In genomic region chr1:109906160-109906838, GRCh38 we compare ENCODE assay signal across 9 cellular contexts. TPM values are rescaled to one million over a fixed set of nuclear protein-coding genes. Genes with fewer than 3 reads are reported as not detected.
DNase-seq lines count a peak whose midpoint lies in the region; ATAC-seq and TF ChIP-seq lines count a peak whose summit lies in the region.
"Had no signal": no experiment of that assay in that cellular context is flagged by ENCODE, and none has a peak within 500 bp of the region (broad histone marks: within the 10 kb centered on the region; RNA-seq: fewer than 3 reads in every experiment).

No MANE protein-coding gene starts in this region.

- H3K9me3 Mint-ChIP-seq in neural crest cell (no peaks in the 10 kb centered on the region), mesothelial cell of epicardium (no peaks in the 10 kb centered on the region)

- no peak overlapping the region for H3K4me3 ChIP-seq in prostate gland
- H3K4me3 ChIP-seq: A549 had no signal

- intact Hi-C loops in prostate gland (cut with DNase I), result no loop called here

- no peak for TF ChIP-seq POLR2A in prostate gland (IDR thresholded peaks at IDR 0.05)

- H3K4me3 Mint-ChIP-seq in neural crest cell, result peak overlapping the region; percentile 25
- H3K4me3 Mint-ChIP-seq in mesothelial cell of epicardium, result no peak overlapping the region

- no peak overlapping the region for H3K27ac Mint-ChIP-seq in neural crest cell (ENCODE audit: unreplicated experiment)
- no peak overlapping the region for H3K27ac Mint-ChIP-seq in mesothelial cell of epicardium

- peak; percentile 61 for DNase-seq in NK-92 treated with Interleukin-12 subunit alpha and Interleukin-12 subunit beta, amount 100 ng/mL, for 24 hours (lab: John Stamatoyannopoulos, UW)
- DNase-seq in NK-92 (lab: John Stamatoyannopoulos, UW; ENCODE audit: unreplicated experiment), result no peak
- DNase-seq in activated CD4-positive, alpha-beta T cell treated with anti-CD3 and anti-CD28 coated beads, Interleukin-2, amount 50 U/mL, for 24 hours (ENCODE audit: low read depth in 1 of 2, low spot score in 1 of 2), result peak; percentile 22 to 57
- no peak for DNase-seq in neural crest cell (ENCODE audit: low read depth, low spot score)
- no peak for DNase-seq in prostate gland (ENCODE audit: low spot score)
- DNase-seq in mesothelial cell of epicardium (ENCODE audit: low spot score in 2 of 2, unreplicated experiment in 2 of 2), result no peak
- DNase-seq in dedifferentiated amniotic fluid mesenchymal stem cell (ENCODE audit: extremely low spot score), result no peak

- peak; percentile 91 for ATAC-seq in HG03442 (IDR thresholded peaks at IDR 0.05; ENCODE audit: unreplicated experiment)
- ATAC-seq: A549 had no signal

- no peaks in the 10 kb centered on the region for H3K9me3 ChIP-seq in prostate gland
- H3K9me3 ChIP-seq: A549 had no signal

- H3K27me3 Mint-ChIP-seq in neural crest cell (ENCODE audit: low read depth) (peaks cover 18% of the 10 kb centered on the region), mesothelial cell of epicardium (ENCODE audit: low read depth) (no peaks in the 10 kb centered on the region)

- no peaks in the 10 kb centered on the region for H3K4me1 ChIP-seq in prostate gland (replicated peaks)

- H3K4me1 Mint-ChIP-seq in neural crest cell (peaks cover 44% of the 10 kb centered on the region), mesothelial cell of epicardium (peaks cover 17% of the 10 kb centered on the region)

- H3K36me3 Mint-ChIP-seq in neural crest cell (ENCODE audit: low read depth), result no peaks in the 10 kb centered on the region
- H3K36me3 Mint-ChIP-seq in mesothelial cell of epicardium, result no peaks in the 10 kb centered on the region

- no peaks in the 10 kb centered on the region for H3K27me3 ChIP-seq in prostate gland (replicated peaks; ENCODE audit: insufficient read depth)

- no peak for TF ChIP-seq CTCF in neural crest cell (conservative IDR thresholded peaks at IDR 0.05)
- no peak for TF ChIP-seq CTCF in prostate gland (IDR thresholded peaks at IDR 0.05)
- no peak for TF ChIP-seq CTCF in mesothelial cell of epicardium (IDR thresholded peaks at IDR 0.05; ENCODE audit: unreplicated experiment)

- no peak overlapping the region for H3K27ac ChIP-seq in prostate gland

- 83% methylated on average over 7 of the region's 7 CpGs for whole genome bisulfite sequencing in prostate gland

- no peaks in the 10 kb centered on the region for H3K36me3 ChIP-seq in prostate gland

RNA-seq across cellular contexts. Expression of gene CSF1, which starts 4.3 kb away (rescaled TPM):
- total RNA-seq in neural crest cell (16.0 and 17.9 TPM in 2 replicates), prostate gland (10 to 100 TPM; 18.4 to 31.5 TPM), mesothelial cell of epicardium (27.1 to 28.9 TPM (median 27.4 TPM) in 3 replicates)

Comparison
In these comparisons a context has a peak if more than half of its experiments do, and no peak if none do; other contexts are left out.
1. DNase-seq: peak in NK-92 treated with Interleukin-12 subunit alpha and Interleukin-12 subunit beta, amount 100 ng/mL, for 24 hours (single experiment) and activated CD4-positive, alpha-beta T cell treated with anti-CD3 and anti-CD28 coated beads, Interleukin-2, amount 50 U/mL, for 24 hours (2 of 2); none in NK-92 (single experiment), neural crest cell (single experiment), prostate gland (single experiment), mesothelial cell of epicardium (0 of 2) and dedifferentiated amniotic fluid mesenchymal stem cell (single experiment).